Comparison of ENCODE assay signal across 19 cellular contexts in the genomic region with DNA sequence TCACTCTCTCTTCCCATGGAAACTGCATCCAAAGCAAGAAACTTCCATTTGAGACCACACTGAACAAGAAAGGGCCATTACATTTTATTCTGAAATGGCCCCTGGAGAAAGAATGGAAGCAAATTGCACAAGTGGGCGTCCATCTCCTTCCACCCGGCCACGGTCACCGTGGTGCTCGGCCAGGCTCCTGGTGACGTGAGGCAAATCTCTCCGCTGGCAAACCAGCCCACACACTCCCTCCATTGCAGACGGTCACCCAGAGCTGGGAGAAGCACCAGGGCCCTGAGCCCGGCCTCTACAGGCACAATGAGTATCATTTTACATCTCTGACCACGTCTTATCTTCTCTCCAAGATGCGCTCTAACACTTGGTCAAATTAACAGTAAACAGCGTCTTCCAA.
"Had no signal": no experiment of that assay in that cellular context is flagged by ENCODE, and none has a peak within 500 bp of the region (broad histone marks: within the 10 kb centered on the region; RNA-seq: fewer than 3 reads in every experiment).

No MANE protein-coding gene starts in this region.

- H3K36me3 ChIP-seq: esophagus squamous epithelium, heart left ventricle, left lung, neutrophil, right atrium auricular region, suprapubic skin, thyroid gland, uterus had no signal

- H3K27ac ChIP-seq: epithelial cell of prostate, esophagus squamous epithelium, heart left ventricle, left lung, neutrophil, right atrium auricular region, suprapubic skin, thyroid gland, uterus had no signal

- H3K4me3 ChIP-seq: esophagus squamous epithelium, heart left ventricle, left lung, right atrium auricular region, smooth muscle cell, suprapubic skin, thyroid gland, uterus had no signal

- H3K27me3 ChIP-seq: neutrophil, right atrium auricular region, suprapubic skin, thyroid gland, uterus had no signal

- H3K9me3 ChIP-seq: esophagus squamous epithelium, heart left ventricle, left lung, neutrophil, right atrium auricular region, suprapubic skin, thyroid gland, uterus had no signal

- H3K4me2 ChIP-seq: smooth muscle cell had no signal

- H3K4me3 Mint-ChIP-seq: effector memory CD8-positive, alpha-beta T cell; naive B cell; nephron; type B pancreatic cell had no signal

- H3K9me3 Mint-ChIP-seq: effector memory CD8-positive, alpha-beta T cell; naive B cell; nephron; type B pancreatic cell had no signal

- H3K27ac Mint-ChIP-seq: effector memory CD8-positive, alpha-beta T cell; type B pancreatic cell had no signal

- DNase-seq: effector memory CD8-positive, alpha-beta T cell; esophagus squamous epithelium; hypothalamus; mesendoderm; naive B cell; stimulated activated CD4-positive, alpha-beta T cell treated with anti-CD3 and anti-CD28 coated beads, Interleukin-2, amount 100 ng/mL, for 48 hours; stimulated activated naive CD8-positive, alpha-beta T cell treated with anti-CD3 and anti-CD28 coated beads, Interleukin-15, Interleukin-2, amounts not matched to agents 100 U/mL and 50 U/mL, for 24 hours; thyroid gland; uterus had no signal

- FAIRE-seq: islet of Langerhans had no signal

- H3K4me1 ChIP-seq: uterus had no signal

- ATAC-seq: effector memory CD8-positive, alpha-beta T cell; left lung; stimulated activated naive CD8-positive, alpha-beta T cell treated with anti-CD3 and anti-CD28 coated beads, Interleukin-15, Interleukin-2, amounts not matched to agents 100 U/mL and 50 U/mL, for 24 hours had no signal

- H3K36me3 Mint-ChIP-seq: naive B cell, type B pancreatic cell had no signal
